36 cellular contexts compared by ENCODE assay signal in genomic region chr7:116641551-116642153, GRCh38.
"Had no signal": no experiment of that assay in that cellular context is flagged by ENCODE, and none has a peak within 500 bp of the region (broad histone marks: within the 10 kb centered on the region; RNA-seq: fewer than 3 reads in every experiment).

No MANE protein-coding gene starts in this region.

- H3K27ac ChIP-seq: Peyer's patch, RWPE1 had no signal

- H3K27me3 ChIP-seq: Peyer's patch had no signal

- DNase-seq: activated CD4-positive, alpha-beta memory T cell treated with anti-CD3 and anti-CD28 coated beads for 36 hours; activated CD4-positive, alpha-beta T cell treated with anti-CD3 and anti-CD28 coated beads for 36 hours; activated CD4-positive, alpha-beta T cell treated with anti-CD3 and anti-CD28 coated beads, Interleukin-2, amount 10 ng/mL, durations not matched to agents 7 days and 5 days; activated CD8-positive, alpha-beta memory T cell treated with anti-CD3 and anti-CD28 coated beads, Interleukin-2, amount 50 U/mL, for 4 hours; activated gamma-delta T cell treated with Interleukin-2 at 50 U/mL for 16 hours; activated naive CD4-positive, alpha-beta T cell treated with anti-CD3 and anti-CD28 coated beads, Interleukin-2, amount 10 ng/mL, durations not matched to agents 7 days and 5 days; activated naive CD8-positive, alpha-beta T cell treated with anti-CD3 and anti-CD28 coated beads, Interleukin-2, amount 50 U/mL, for 24 hours; activated T-cell treated with anti-CD3 and anti-CD28 coated beads for 4 hours; activated T-cell treated with anti-CD3 and anti-CD28 coated beads, Interleukin-2, amount 50 U/mL, for 4 hours; anterior cingulate cortex; caudate nucleus; Karpas-422; KBM-7; NCI-H1105; NCI-H1417 treated with DMSO at 0.1 percent for 48 hours; NCI-H187 treated with DMSO at 0.1 percent for 48 hours; NCI-H2081 treated with DMSO at 0.1 percent for 48 hours; NCI-H226; NCI-H526; NCI-H748 treated with DMSO at 0.1 percent for 48 hours; NK-92 treated with Interleukin-12 subunit alpha and Interleukin-12 subunit beta, amount 100 ng/mL, for 24 hours; PC-3; Peyer's patch; SIG-M5; SW 1271; T-helper 1 cell; T-helper 2 cell; T-helper 9 cell had no signal

- H3K36me3 Mint-ChIP-seq: activated CD4-positive, alpha-beta memory T cell treated with anti-CD3 and anti-CD28 coated beads for 36 hours; activated naive CD4-positive, alpha-beta T cell treated with anti-CD3 and anti-CD28 coated beads, Interleukin-2, amount 10 ng/mL, durations not matched to agents 7 days and 5 days; activated naive CD8-positive, alpha-beta T cell; brain had no signal

- H3K9me3 ChIP-seq: Peyer's patch had no signal

- H3K27ac Mint-ChIP-seq: activated CD4-positive, alpha-beta memory T cell treated with anti-CD3 and anti-CD28 coated beads for 36 hours; activated CD4-positive, alpha-beta T cell treated with anti-CD3 and anti-CD28 coated beads for 36 hours; activated CD4-positive, alpha-beta T cell treated with anti-CD3 and anti-CD28 coated beads, Interleukin-2, amount 10 ng/mL, durations not matched to agents 7 days and 5 days; activated naive CD4-positive, alpha-beta T cell treated with anti-CD3 and anti-CD28 coated beads, Interleukin-2, amount 10 ng/mL, durations not matched to agents 7 days and 5 days; activated naive CD8-positive, alpha-beta T cell; activated naive CD8-positive, alpha-beta T cell treated with anti-CD3 and anti-CD28 coated beads, Interleukin-2, amount 50 U/mL, for 24 hours; activated T-helper 1 cell treated with anti-CD3 and anti-CD28 coated beads, Interleukin-12 subunit alpha, Interleukin-12 subunit beta, Interleukin-2, Interleukin-4 antibody, amounts not matched to agents 30 ng/mL and 10 ng/mL and 1 ng/mL, durations not matched to agents 14 hours and 24 hours and 36 hours; brain had no signal

- FAIRE-seq: bronchial epithelial cell had no signal

- H3K27me3 Mint-ChIP-seq: activated CD4-positive, alpha-beta T cell treated with anti-CD3 and anti-CD28 coated beads, Interleukin-2, amount 10 ng/mL, durations not matched to agents 7 days and 5 days; activated naive CD4-positive, alpha-beta T cell treated with anti-CD3 and anti-CD28 coated beads, Interleukin-2, amount 10 ng/mL, durations not matched to agents 7 days and 5 days; brain had no signal

- H3K4me3 Mint-ChIP-seq: activated CD4-positive, alpha-beta memory T cell treated with anti-CD3 and anti-CD28 coated beads for 36 hours; activated CD4-positive, alpha-beta T cell treated with anti-CD3 and anti-CD28 coated beads for 36 hours; activated CD4-positive, alpha-beta T cell treated with anti-CD3 and anti-CD28 coated beads, Interleukin-2, amount 10 ng/mL, durations not matched to agents 7 days and 5 days; activated naive CD4-positive, alpha-beta T cell treated with anti-CD3 and anti-CD28 coated beads, Interleukin-2, amount 10 ng/mL, durations not matched to agents 7 days and 5 days; activated naive CD8-positive, alpha-beta T cell; activated naive CD8-positive, alpha-beta T cell treated with anti-CD3 and anti-CD28 coated beads, Interleukin-2, amount 50 U/mL, for 24 hours; activated T-cell treated with anti-CD3 and anti-CD28 coated beads, Interleukin-2, amount 50 U/mL, for 4 hours; activated T-helper 1 cell treated with anti-CD3 and anti-CD28 coated beads, Interleukin-12 subunit alpha, Interleukin-12 subunit beta, Interleukin-2, Interleukin-4 antibody, amounts not matched to agents 30 ng/mL and 10 ng/mL and 1 ng/mL, durations not matched to agents 14 hours and 24 hours and 36 hours; brain had no signal

- H3K4me1 Mint-ChIP-seq: activated CD4-positive, alpha-beta T cell treated with anti-CD3 and anti-CD28 coated beads for 36 hours; activated CD4-positive, alpha-beta T cell treated with anti-CD3 and anti-CD28 coated beads, Interleukin-2, amount 10 ng/mL, durations not matched to agents 7 days and 5 days; activated naive CD4-positive, alpha-beta T cell treated with anti-CD3 and anti-CD28 coated beads, Interleukin-2, amount 10 ng/mL, durations not matched to agents 7 days and 5 days; activated naive CD8-positive, alpha-beta T cell treated with anti-CD3 and anti-CD28 coated beads, Interleukin-2, amount 50 U/mL, for 24 hours; brain had no signal

- H3K4me3 ChIP-seq: Peyer's patch had no signal

- H3K9me3 Mint-ChIP-seq: activated CD4-positive, alpha-beta memory T cell treated with anti-CD3 and anti-CD28 coated beads for 36 hours; activated CD4-positive, alpha-beta T cell treated with anti-CD3 and anti-CD28 coated beads, Interleukin-2, amount 10 ng/mL, durations not matched to agents 7 days and 5 days; activated naive CD4-positive, alpha-beta T cell treated with anti-CD3 and anti-CD28 coated beads, Interleukin-2, amount 10 ng/mL, durations not matched to agents 7 days and 5 days; activated naive CD8-positive, alpha-beta T cell treated with anti-CD3 and anti-CD28 coated beads, Interleukin-2, amount 50 U/mL, for 24 hours; activated T-helper 1 cell treated with anti-CD3 and anti-CD28 coated beads, Interleukin-12 subunit alpha, Interleukin-12 subunit beta, Interleukin-2, Interleukin-4 antibody, amounts not matched to agents 30 ng/mL and 10 ng/mL and 1 ng/mL, durations not matched to agents 14 hours and 24 hours and 36 hours had no signal

- H3K4me1 ChIP-seq: Peyer's patch had no signal

- H3K36me3 ChIP-seq: Peyer's patch had no signal

- ATAC-seq: activated CD4-positive, alpha-beta T cell treated with anti-CD3 and anti-CD28 coated beads for 36 hours; activated CD4-positive, CD25-positive, alpha-beta regulatory T cell treated with anti-CD3 and anti-CD28 coated beads, Interleukin-2, amount 50 U/mL, for 24 hours; activated naive CD8-positive, alpha-beta T cell treated with anti-CD3 and anti-CD28 coated beads, Interleukin-2, amount 50 U/mL, for 24 hours; activated T-cell treated with anti-CD3 and anti-CD28 coated beads, Interleukin-2, amount 50 U/mL, for 4 hours; PC-3; Right ventricle myocardium inferior; SK-N-SH treated with all-trans-retinoic acid at 6 μM for 48 hours had no signal
